ENCODE assay signal across 20 cellular contexts in genomic region chr10:6565588-6565987, GRCh38. TPM values are rescaled to one million over a fixed set of nuclear protein-coding genes. Genes with fewer than 3 reads are reported as not detected.
A peak's percentile ranks its signal among the peaks of the same experiment; 100 is the strongest.
DNase-seq lines count a peak whose midpoint lies in the region; ATAC-seq and TF ChIP-seq lines count a peak whose summit lies in the region.
"Had no signal": no experiment of that assay in that cellular context is flagged by ENCODE, and none has a peak within 500 bp of the region (broad histone marks: within the 10 kb centered on the region; RNA-seq: fewer than 3 reads in every experiment).

No MANE protein-coding gene starts in this region.

- no peak overlapping the region for H3K4me3 Mint-ChIP-seq in CD4-positive, alpha-beta T cell
- H3K4me3 Mint-ChIP-seq in activated CD8-positive, alpha-beta memory T cell treated with anti-CD3 and anti-CD28 coated beads, Interleukin-2, amount 10 ng/mL, durations not matched to agents 7 days and 5 days = no peak overlapping the region

- no peaks in the 10 kb centered on the region for H3K27me3 Mint-ChIP-seq in CD4-positive, alpha-beta T cell
- H3K27me3 Mint-ChIP-seq in activated CD8-positive, alpha-beta memory T cell treated with anti-CD3 and anti-CD28 coated beads, Interleukin-2, amount 10 ng/mL, durations not matched to agents 7 days and 5 days = no peaks in the 10 kb centered on the region

- H3K9me3 ChIP-seq in CD4-positive, alpha-beta T cell (ENCODE audit: control insufficient read depth, low read length) = no peaks in the 10 kb centered on the region
- H3K9me3 ChIP-seq in neutrophil = no peaks in the 10 kb centered on the region
- H3K9me3 ChIP-seq: BLaER1 had no signal

- no peak for ATAC-seq in CD4-positive, alpha-beta T cell (ENCODE audit: poor library complexity)
- ATAC-seq in activated CD8-positive, alpha-beta memory T cell treated with anti-CD3 and anti-CD28 coated beads, Interleukin-2, amount 10 ng/mL, durations not matched to agents 7 days and 5 days = no peak
- ATAC-seq: HCT116 had no signal

- H3K27me3 ChIP-seq in CD4-positive, alpha-beta T cell (ENCODE audit: control insufficient read depth, insufficient read depth, low read length) = no peaks in the 10 kb centered on the region
- no peaks in the 10 kb centered on the region for H3K27me3 ChIP-seq in neutrophil
- H3K27me3 ChIP-seq: BLaER1 had no signal

- no peak for TF ChIP-seq CTCF in CD4-positive, alpha-beta T cell (IDR thresholded peaks at IDR 0.05)
- TF ChIP-seq CTCF in neutrophil (IDR thresholded peaks at IDR 0.05) = no peak

- H3K4me1 Mint-ChIP-seq in CD4-positive, alpha-beta T cell (ENCODE audit: low read depth) = peaks cover 87% of the 10 kb centered on the region
- H3K4me1 Mint-ChIP-seq in activated CD8-positive, alpha-beta memory T cell treated with anti-CD3 and anti-CD28 coated beads, Interleukin-2, amount 10 ng/mL, durations not matched to agents 7 days and 5 days = peaks cover 76% of the 10 kb centered on the region

- no peak overlapping the region for H3K27ac ChIP-seq in CD4-positive, alpha-beta T cell (ENCODE audit: low read depth, low read length)
- peak overlapping the region; percentile 57 for H3K27ac ChIP-seq in neutrophil
- H3K27ac ChIP-seq: BLaER1, KMS-11 had no signal

- peak; percentile 58 for DNase-seq in CD1c-positive myeloid dendritic cell (ENCODE audit: extremely low spot score)
- DNase-seq in CD4-positive, alpha-beta T cell = no peak
- DNase-seq in amniotic epithelial cell (ENCODE audit: low read depth) = peak; percentile 10
- no peak for DNase-seq in medulla oblongata (ENCODE audit: extremely low spot score)
- no peak for DNase-seq in NCI-H524 (lab: John Stamatoyannopoulos, UW)
- DNase-seq in activated CD8-positive, alpha-beta memory T cell treated with anti-CD3 and anti-CD28 coated beads, Interleukin-2, amount 10 ng/mL, durations not matched to agents 7 days and 5 days = no peak
- DNase-seq: EL, GF-D8, IMR-90, NCI-H1105, NCI-H146, NCI-H2029, NCI-H226, NCI-H524 treated with DMSO at 0.1 percent for 48 hours, Right ventricle myocardium superior had no signal

- intact Hi-C loops in CD4-positive, alpha-beta T cell (cut with DNase I, micrococcal nuclease) = no loop called here

- H3K4me3 ChIP-seq in neutrophil (ENCODE audit: low read depth in 1 of 2, low read length in 1 of 2) = no peak overlapping the region
- H3K4me3 ChIP-seq: BLaER1 had no signal

- peak overlapping the region; percentile 81 for H3K27ac Mint-ChIP-seq in CD4-positive, alpha-beta T cell
- no peak overlapping the region for H3K27ac Mint-ChIP-seq in activated CD8-positive, alpha-beta memory T cell treated with anti-CD3 and anti-CD28 coated beads, Interleukin-2, amount 10 ng/mL, durations not matched to agents 7 days and 5 days

- no peaks in the 10 kb centered on the region for H3K9me3 Mint-ChIP-seq in CD4-positive, alpha-beta T cell
- H3K9me3 Mint-ChIP-seq in activated CD8-positive, alpha-beta memory T cell treated with anti-CD3 and anti-CD28 coated beads, Interleukin-2, amount 10 ng/mL, durations not matched to agents 7 days and 5 days (ENCODE audit: low read depth) = no peaks in the 10 kb centered on the region

- peaks cover 42 to 51% of the 10 kb centered on the region in 2 experiments for H3K4me1 ChIP-seq in neutrophil (ENCODE audit: control insufficient read depth in 1 of 2, insufficient read depth in 1 of 2, low read depth in 1 of 2, low read length in 1 of 2)

- peaks cover 31% of the 10 kb centered on the region for H3K36me3 Mint-ChIP-seq in CD4-positive, alpha-beta T cell (ENCODE audit: low read depth)
- peaks cover 31% of the 10 kb centered on the region for H3K36me3 Mint-ChIP-seq in activated CD8-positive, alpha-beta memory T cell treated with anti-CD3 and anti-CD28 coated beads, Interleukin-2, amount 10 ng/mL, durations not matched to agents 7 days and 5 days

- no peaks in the 10 kb centered on the region for H3K36me3 ChIP-seq in neutrophil

- POLR2A ChIA-PET in CD4-positive, alpha-beta T cell (lab: Charles Lee) = interaction anchor here (1.3 to 2.5 kb wide), 6 partner anchors 10 to 36 kb away, joined by 3 to 8 read pairs (median 4); no protein-coding TSS in a partner anchor

- CTCF ChIA-PET in CD4-positive, alpha-beta T cell (lab: Charles Lee) = interaction anchor here (1.2 kb wide), 1 partner anchor 15 kb away, joined by 3 read pairs; no protein-coding TSS in a partner anchor
- CTCF ChIA-PET in activated CD8-positive, alpha-beta memory T cell treated with anti-CD3 and anti-CD28 coated beads, Interleukin-2, amount 10 ng/mL, durations not matched to agents 7 days and 5 days (lab: Charles Lee) = no interaction called here

RNA-seq across cellular contexts. Expression of gene PRKCQ, which starts 14.5 kb away (rescaled TPM):
- total RNA-seq in CD4-positive, alpha-beta T cell = 10 to 100 TPM; 43.4 to 43.9 TPM
- total RNA-seq in activated CD8-positive, alpha-beta memory T cell treated with anti-CD3 and anti-CD28 coated beads, Interleukin-2, amount 10 ng/mL, durations not matched to agents 7 days and 5 days = 10 to 100 TPM; 51.0 to 58.7 TPM
- total RNA-seq: SK-MEL-5 had no signal

Comparison
In these comparisons a context has a peak if more than half of its experiments do, and no peak if none do; other contexts are left out.
1. DNase-seq: peak in CD1c-positive myeloid dendritic cell (single experiment) and amniotic epithelial cell (single experiment); none in CD4-positive, alpha-beta T cell (0 of 10), medulla oblongata (single experiment), NCI-H524 (0 of 2) and activated CD8-positive, alpha-beta memory T cell treated with anti-CD3 and anti-CD28 coated beads, Interleukin-2, amount 10 ng/mL, durations not matched to agents 7 days and 5 days (single experiment).